17 cellular contexts compared by ENCODE assay signal in the genomic region with DNA sequence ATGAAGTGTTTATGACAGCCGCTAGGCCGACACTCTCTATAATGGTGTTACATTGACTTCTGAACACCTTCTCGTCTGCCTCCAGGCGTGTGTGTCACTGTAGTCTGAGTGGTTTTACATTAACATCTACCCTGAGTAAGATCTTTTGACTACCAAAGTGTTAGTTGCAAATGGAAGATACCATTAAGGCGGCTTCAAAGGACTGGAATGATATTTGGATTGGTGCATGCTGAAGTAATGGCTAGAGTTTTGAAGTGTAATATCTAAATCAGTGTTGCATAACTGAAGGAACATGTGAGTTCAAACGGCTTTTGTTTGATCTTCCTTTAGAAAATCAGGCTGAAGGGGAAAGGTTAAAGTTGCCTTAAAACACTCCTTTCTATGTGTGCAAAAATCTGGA. TPM values are rescaled to one million over a fixed set of nuclear protein-coding genes. Genes with fewer than 3 reads are reported as not detected.
DNase-seq lines count a peak whose midpoint lies in the region; ATAC-seq and TF ChIP-seq lines count a peak whose summit lies in the region.
"Had no signal": no experiment of that assay in that cellular context is flagged by ENCODE, and none has a peak within 500 bp of the region (broad histone marks: within the 10 kb centered on the region; RNA-seq: fewer than 3 reads in every experiment).

No MANE protein-coding gene starts in this region.

- 49% methylated on average over 6 of the region's 6 CpGs for WGBS in hepatocyte (ENCODE audit: low lambda C conversion rate, missing lambda C conversion rate)
- no CpG with 5 or more reads among the region's 6 CpGs for WGBS in trophoblast cell (ENCODE audit: extremely low coverage, insufficient coverage, insufficient read length)

- H3K9ac ChIP-seq in DND-41 (ENCODE audit: low read depth, low read length) (no peak overlapping the region), trophoblast cell (ENCODE audit: low read length) (no peak overlapping the region)
- H3K9ac ChIP-seq: neural progenitor cell had no signal

- CTCF ChIA-PET in OCI-LY7 (lab: Charles Lee; ENCODE audit: unreplicated experiment), result no interaction called here

- DNase-seq in DND-41, result no peak
- DNase-seq in OCI-LY7 (ENCODE audit: low spot score), result no peak
- DNase-seq in hepatocyte (ENCODE audit: low spot score), result peak; percentile 20
- peak; percentile 13 to 21 for DNase-seq in trophoblast cell
- DNase-seq in activated effector memory CD4-positive, alpha-beta T cell treated with Interleukin-2 at 50 U/mL for 16 hours, result no peak
- DNase-seq: DMS 273 treated with DMSO at 0.1 percent for 48 hours; effector CD8-positive, alpha-beta T cell; foreskin fibroblast; lower lobe of right lung; NCI-H1105; stimulated activated CD4-positive, alpha-beta T cell treated with anti-CD3 and anti-CD28 coated beads, Interleukin-1b, Interleukin-23, amount 100 ng/mL, for 48 hours had no signal

- H3K79me1 ChIP-seq in trophoblast cell (ENCODE audit: low read length), result no peaks in the 10 kb centered on the region

- no peaks in the 10 kb centered on the region for H3K79me2 ChIP-seq in DND-41 (ENCODE audit: insufficient read depth, low read length)
- no peaks in the 10 kb centered on the region for H3K79me2 ChIP-seq in OCI-LY7 (ENCODE audit: insufficient read depth, low read depth, low read length)
- no peaks in the 10 kb centered on the region for H3K79me2 ChIP-seq in hepatocyte
- H3K79me2 ChIP-seq in trophoblast cell (ENCODE audit: control insufficient read depth, insufficient read depth, low read length, poor library complexity), result no peaks in the 10 kb centered on the region

- peak overlapping the region; percentile 57 for H3K27ac ChIP-seq in DND-41 (ENCODE audit: low read length)
- H3K27ac ChIP-seq in OCI-LY7 (ENCODE audit: low read depth, low read length, poor library complexity, severe bottlenecking), result no peak overlapping the region
- H3K27ac ChIP-seq in hepatocyte, result no peak overlapping the region
- no peak overlapping the region for H3K27ac ChIP-seq in trophoblast cell (ENCODE audit: low read depth, low read length)
- H3K27ac ChIP-seq: lower lobe of right lung, neural progenitor cell, right atrium auricular region had no signal

- H4K20me1 ChIP-seq in DND-41 (ENCODE audit: insufficient read depth, low read length), result no peaks in the 10 kb centered on the region
- H4K20me1 ChIP-seq in OCI-LY7 (ENCODE audit: insufficient read depth, low read length), result no peaks in the 10 kb centered on the region
- H4K20me1 ChIP-seq in hepatocyte (ENCODE audit: insufficient read depth, poor library complexity, severe bottlenecking), result no peaks in the 10 kb centered on the region

- H3K9me3 ChIP-seq in DND-41 (ENCODE audit: insufficient read depth, low read length, severe bottlenecking) (no peaks in the 10 kb centered on the region), OCI-LY7 (ENCODE audit: low read length) (no peaks in the 10 kb centered on the region), hepatocyte (ENCODE audit: low read depth) (no peaks in the 10 kb centered on the region), trophoblast cell (ENCODE audit: insufficient read depth, low read depth, low read length) (no peaks in the 10 kb centered on the region)
- H3K9me3 ChIP-seq: lower lobe of right lung, right atrium auricular region had no signal

- peak; percentile 48 for ATAC-seq in DND-41 (ENCODE audit: insufficient read depth, low read depth)
- no peak for ATAC-seq in GM19351 (IDR thresholded peaks at IDR 0.05; ENCODE audit: unreplicated experiment)
- no peak for ATAC-seq in GM18907 (IDR thresholded peaks at IDR 0.05; ENCODE audit: unreplicated experiment)
- ATAC-seq in HG03439 (IDR thresholded peaks at IDR 0.05; ENCODE audit: unreplicated experiment), result no peak
- ATAC-seq: lower lobe of right lung, WTC11 had no signal

- H3K4me1 ChIP-seq in DND-41 (ENCODE audit: insufficient read depth, low read length) (peaks cover 20% of the 10 kb centered on the region), OCI-LY7 (ENCODE audit: insufficient read depth, low read length, poor library complexity, severe bottlenecking) (peaks cover 8% of the 10 kb centered on the region), hepatocyte (ENCODE audit: insufficient read depth) (peaks cover 3% of the 10 kb centered on the region), trophoblast cell (ENCODE audit: control insufficient read depth in 1 of 2, insufficient read depth in 2 of 2, low read length in 2 of 2) (no peaks in the 10 kb centered on the region)
- H3K4me1 ChIP-seq: neural progenitor cell, right atrium auricular region had no signal

- no peak overlapping the region for H3K14ac ChIP-seq in trophoblast cell (ENCODE audit: low read length)

- no peak for TF ChIP-seq CTCF in DND-41 (IDR thresholded peaks at IDR 0.05; ENCODE audit: borderline replicate concordance, extremely low read depth, low read length, poor library complexity, severe bottlenecking)
- TF ChIP-seq CTCF in OCI-LY7 (conservative IDR thresholded peaks at IDR 0.05; ENCODE audit: low read length), result no peak
- no peak for TF ChIP-seq CTCF in hepatocyte (IDR thresholded peaks at IDR 0.05; ENCODE audit: poor library complexity)

- H3K36me3 ChIP-seq in DND-41 (ENCODE audit: insufficient read depth, low read length) (no peaks in the 10 kb centered on the region), OCI-LY7 (ENCODE audit: insufficient read depth, low read length) (no peaks in the 10 kb centered on the region), hepatocyte (replicated peaks; ENCODE audit: insufficient read depth, low read depth) (no peaks in the 10 kb centered on the region), trophoblast cell (ENCODE audit: control insufficient read depth in 1 of 2, insufficient read depth in 2 of 2, low read length in 2 of 2) (no peaks in the 10 kb centered on the region)
- H3K36me3 ChIP-seq: lower lobe of right lung, neural progenitor cell, right atrium auricular region had no signal

- H2AFZ ChIP-seq in DND-41 (ENCODE audit: low read depth, low read length) (peak overlapping the region; percentile 64), OCI-LY7 (ENCODE audit: low read length) (peak overlapping the region; percentile 10; the same call in 1 of the 2 replicates), hepatocyte (no peak overlapping the region), trophoblast cell (ENCODE audit: insufficient read depth, low read length, poor library complexity) (no peak overlapping the region)
- H2AFZ ChIP-seq: neural progenitor cell had no signal

- no peak overlapping the region for H2AK5ac ChIP-seq in trophoblast cell (ENCODE audit: low read length)

- no TSS peak for BruUV-seq in OCI-LY7 (replicated peaks; lab: Mats Ljungman, UMichigan)

- no peak overlapping the region for H3K4me3 ChIP-seq in DND-41 (ENCODE audit: low read depth in 1 of 2, low read length in 2 of 2)
- H3K4me3 ChIP-seq in OCI-LY7 (ENCODE audit: low read depth, low read length, poor library complexity, severe bottlenecking), result no peak overlapping the region
- H3K4me3 ChIP-seq in hepatocyte, result no peak overlapping the region
- H3K4me3 ChIP-seq in trophoblast cell (ENCODE audit: low read depth, low read length), result no peak overlapping the region
- H3K4me3 ChIP-seq: lower lobe of right lung, neural progenitor cell, right atrium auricular region had no signal

- no peak overlapping the region for H3K4ac ChIP-seq in trophoblast cell (ENCODE audit: low read depth, low read length)

- H4K91ac ChIP-seq in trophoblast cell (ENCODE audit: low read depth, low read length), result no peak overlapping the region

- H4K8ac ChIP-seq in trophoblast cell (ENCODE audit: low read depth, low read length), result no peak overlapping the region

- H2BK5ac ChIP-seq in trophoblast cell (ENCODE audit: low read depth, low read length, poor library complexity), result no peak overlapping the region

- intact Hi-C loops in OCI-LY7 (cut with micrococcal nuclease; ENCODE audit: unreplicated experiment), result no loop called here

- no peak overlapping the region for H4K12ac ChIP-seq in trophoblast cell (ENCODE audit: low read depth, low read length)

- H3K23ac ChIP-seq in trophoblast cell (ENCODE audit: low read length), result no peak overlapping the region

- POLR2A ChIA-PET in OCI-LY7 (lab: Charles Lee), result no interaction called here

- no peak overlapping the region for H2BK12ac ChIP-seq in trophoblast cell (ENCODE audit: low read length)

- H3K4me2 ChIP-seq in DND-41 (ENCODE audit: insufficient read depth, low read length) (peak overlapping the region; percentile 43), OCI-LY7 (ENCODE audit: low read length) (peak overlapping the region; percentile 17; the same call in 1 of the 2 replicates), hepatocyte (peak overlapping the region; percentile 6), trophoblast cell (ENCODE audit: low read length) (no peak overlapping the region)
- H3K4me2 ChIP-seq: neural progenitor cell had no signal

- H3K18ac ChIP-seq in trophoblast cell (ENCODE audit: low read length), result no peak overlapping the region

- H2BK120ac ChIP-seq in trophoblast cell (ENCODE audit: insufficient read depth, low read length, poor library complexity), result no peak overlapping the region

- no peaks in the 10 kb centered on the region for H3K27me3 ChIP-seq in DND-41 (ENCODE audit: insufficient read depth, low read length, poor library complexity)
- H3K27me3 ChIP-seq in hepatocyte, result no peaks in the 10 kb centered on the region
- no peaks in the 10 kb centered on the region for H3K27me3 ChIP-seq in trophoblast cell (ENCODE audit: insufficient read depth, low read length)
- H3K27me3 ChIP-seq: neural progenitor cell, right atrium auricular region had no signal

- no peaks in the 10 kb centered on the region for H3K9me2 ChIP-seq in OCI-LY7 (ENCODE audit: insufficient read depth, low read length)
- H3K9me2 ChIP-seq in hepatocyte (replicated peaks; ENCODE audit: insufficient read depth), result no peaks in the 10 kb centered on the region

RNA-seq across cellular contexts. Expression of gene BCAS3, which starts 52.2 kb away (rescaled TPM):
- 12.1 and 13.4 TPM in 2 replicates for total RNA-seq in OCI-LY7 (2014; rRNA removed; shearing (Covaris generic))
- 14.5 and 17.1 TPM in 2 replicates for total RNA-seq in OCI-LY7 (2022)
- 21.7 and 58.8 TPM in 2 replicates for total RNA-seq in hepatocyte
- polyA plus RNA-seq in hepatocyte, result 13.1 and 16.5 TPM in 2 replicates
- 15.7 and 16.0 TPM in 2 replicates for polyA plus RNA-seq in trophoblast cell (2013)

Comparison
In these comparisons a context has a peak if more than half of its experiments do, and no peak if none do; other contexts are left out.
1. DNase-seq: peak in hepatocyte (single experiment) and trophoblast cell (2 of 2); none in DND-41 (single experiment), OCI-LY7 (single experiment) and activated effector memory CD4-positive, alpha-beta T cell treated with Interleukin-2 at 50 U/mL for 16 hours (single experiment).
2. H2AFZ ChIP-seq: peak in DND-41 (single experiment) and OCI-LY7 (single experiment); none in hepatocyte (single experiment) and trophoblast cell (single experiment).